Comparison of ENCODE assay signal across 2 cellular contexts in genomic region chr1:93827633-93828436, GRCh38.
TF ChIP-seq lines count a peak whose summit lies in the region.

No MANE protein-coding gene starts in this region.

TF ChIP-seq in HCT116, 20 proteins besides CTCF, POLR2A, EP300 and RAD21:
- TF ChIP-seq FOSL1 (IDR thresholded peaks at IDR 0.05; ENCODE audit: low read depth) (peak; percentile 30; the same call in 1 of the 2 replicates), EZH2 (IDR thresholded peaks at IDR 0.05) (no peak), CEBPB (IDR thresholded peaks at IDR 0.05; ENCODE audit: low read depth) (peak; percentile 45; the same call in 1 of the 2 replicates)

TF ChIP-seq in SK-N-SH, 30 proteins besides CTCF, POLR2A, EP300 and RAD21:
- TF ChIP-seq TEAD4 (IDR thresholded peaks at IDR 0.05; ENCODE audit: borderline replicate concordance, insufficient read depth) (no peak), FOSL2 (IDR thresholded peaks at IDR 0.05; ENCODE audit: borderline replicate concordance, low read depth) (peak; percentile 46; the same call in 1 of the 2 replicates)
TF ChIP-seq in SK-N-SH: peak in this region for 1.
